27 cellular contexts compared by ENCODE assay signal in the genomic region with DNA sequence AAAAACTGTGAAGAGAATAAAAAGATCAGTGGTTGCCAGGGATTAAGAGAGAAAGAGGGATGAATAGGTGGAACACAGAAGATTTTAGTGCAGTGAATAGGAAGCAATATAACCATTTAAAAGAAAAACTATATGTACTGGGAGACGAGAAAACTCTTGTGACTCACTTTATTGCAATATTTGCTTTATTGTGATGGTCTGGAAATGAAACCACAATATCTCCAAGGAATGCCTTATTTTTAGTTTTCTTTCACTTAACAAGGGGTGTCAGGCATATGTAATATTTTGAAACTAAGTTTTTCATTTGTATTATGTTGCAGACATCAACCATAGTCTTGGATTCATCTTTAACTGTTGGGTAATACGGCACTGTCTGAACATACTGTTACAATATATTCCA.
DNase-seq lines count a peak whose midpoint lies in the region; ATAC-seq, FAIRE-seq and TF ChIP-seq lines count a peak whose summit lies in the region.
"Had no signal": no experiment of that assay in that cellular context is flagged by ENCODE, and none has a peak within 500 bp of the region (broad histone marks: within the 10 kb centered on the region; RNA-seq: fewer than 3 reads in every experiment).

No MANE protein-coding gene starts in this region.

- no peaks in the 10 kb centered on the region for H3K36me3 ChIP-seq in breast epithelium
- H3K36me3 ChIP-seq in bronchial epithelial cell (ENCODE audit: control insufficient read depth, insufficient read depth, low read length) = no peaks in the 10 kb centered on the region
- H3K36me3 ChIP-seq: Peyer's patch, SJCRH30 had no signal

- H3K4me3 Mint-ChIP-seq in MCF 10A (ENCODE audit: unreplicated experiment) = no peak overlapping the region
- H3K4me3 Mint-ChIP-seq in CD4-positive, alpha-beta T cell = no peak overlapping the region
- H3K4me3 Mint-ChIP-seq: CD8-positive, alpha-beta memory T cell had no signal

- intact Hi-C loops in MCF 10A (cut with micrococcal nuclease) = no loop called here
- intact Hi-C loops in breast epithelium (cut with DNase I; ENCODE audit: low total_unique reads) = no loop called here
- intact Hi-C loops in CD4-positive, alpha-beta T cell (cut with DNase I, micrococcal nuclease) = no loop called here

- BruUV-seq in MCF 10A (replicated peaks; lab: Mats Ljungman, UMichigan) = no TSS peak

- TF ChIP-seq CTCF in MCF 10A (IDR thresholded peaks at IDR 0.05; ENCODE audit: unreplicated experiment) = no peak
- TF ChIP-seq CTCF in breast epithelium (IDR thresholded peaks at IDR 0.05) = no peak
- no peak for TF ChIP-seq CTCF in bronchial epithelial cell (IDR thresholded peaks at IDR 0.05; ENCODE audit: insufficient read depth, low read length, severe bottlenecking)
- no peak for TF ChIP-seq CTCF in fibroblast of villous mesenchyme (IDR thresholded peaks at IDR 0.05; ENCODE audit: insufficient read depth, low read depth, low read length)
- no peak for TF ChIP-seq CTCF in CD4-positive, alpha-beta T cell (IDR thresholded peaks at IDR 0.05)
- no peak for TF ChIP-seq CTCF in coronary artery (IDR thresholded peaks at IDR 0.05)

- no peaks in the 10 kb centered on the region for H3K27me3 ChIP-seq in breast epithelium
- no peaks in the 10 kb centered on the region for H3K27me3 ChIP-seq in bronchial epithelial cell (ENCODE audit: control insufficient read depth, insufficient read depth, low read length)
- no peaks in the 10 kb centered on the region for H3K27me3 ChIP-seq in CD4-positive, alpha-beta T cell (ENCODE audit: control insufficient read depth, insufficient read depth, low read length)
- H3K27me3 ChIP-seq: Peyer's patch, SJCRH30 had no signal

- H3K9me3 Mint-ChIP-seq in MCF 10A (ENCODE audit: unreplicated experiment) = no peaks in the 10 kb centered on the region
- H3K9me3 Mint-ChIP-seq in CD4-positive, alpha-beta T cell = peaks cover 10% of the 10 kb centered on the region

- peaks cover 6% of the 10 kb centered on the region for H3K36me3 Mint-ChIP-seq in MCF 10A (ENCODE audit: insufficient read depth, unreplicated experiment)
- no peaks in the 10 kb centered on the region for H3K36me3 Mint-ChIP-seq in CD4-positive, alpha-beta T cell (ENCODE audit: low read depth)

- no peaks in the 10 kb centered on the region for H3K9me3 ChIP-seq in breast epithelium
- no peaks in the 10 kb centered on the region for H3K9me3 ChIP-seq in CD4-positive, alpha-beta T cell (ENCODE audit: control insufficient read depth, low read length)
- H3K9me3 ChIP-seq: Peyer's patch, SJCRH30 had no signal

- H3K27ac ChIP-seq in breast epithelium (no peak overlapping the region), coronary artery (no peak overlapping the region)
- H3K27ac ChIP-seq in CD4-positive, alpha-beta T cell (ENCODE audit: low read depth, low read length) = no peak overlapping the region
- H3K27ac ChIP-seq: 22Rv1, Peyer's patch, SJCRH30 had no signal

- TF ChIP-seq POLR2A in breast epithelium (IDR thresholded peaks at IDR 0.05) = no peak

- no peaks in the 10 kb centered on the region for H3K27me3 Mint-ChIP-seq in MCF 10A (ENCODE audit: insufficient read depth, unreplicated experiment)
- H3K27me3 Mint-ChIP-seq in CD4-positive, alpha-beta T cell = no peaks in the 10 kb centered on the region

- POLR2A ChIA-PET in MCF 10A (lab: Yijun Ruan, JAX) = interaction anchor here (0.8 kb wide), 1 partner anchor 15 kb away, joined by 3 read pairs; no protein-coding TSS in a partner anchor
- POLR2A ChIA-PET in CD4-positive, alpha-beta T cell (lab: Charles Lee) = no interaction called here

- H3K4me3 ChIP-seq in breast epithelium (no peak overlapping the region), bronchial epithelial cell (ENCODE audit: low read depth, low read length) (no peak overlapping the region), fibroblast of villous mesenchyme (ENCODE audit: low read depth, low read length) (no peak overlapping the region), coronary artery (no peak overlapping the region)
- H3K4me3 ChIP-seq: K562, Peyer's patch, SJCRH30 had no signal

- H3K4me1 ChIP-seq in breast epithelium = no peaks in the 10 kb centered on the region
- H3K4me1 ChIP-seq: Peyer's patch, SJCRH30 had no signal

- no peak for ATAC-seq in CD4-positive, alpha-beta T cell (ENCODE audit: poor library complexity)
- ATAC-seq: HepG2, K562 had no signal

- no peak for FAIRE-seq in bronchial epithelial cell (lab: Jason Lieb, UNC)
- FAIRE-seq: H54, HepG2, K562 had no signal

- peaks cover 6% of the 10 kb centered on the region for H3K4me1 Mint-ChIP-seq in MCF 10A (ENCODE audit: insufficient read depth, unreplicated experiment)
- no peaks in the 10 kb centered on the region for H3K4me1 Mint-ChIP-seq in CD4-positive, alpha-beta T cell (ENCODE audit: low read depth)
- H3K4me1 Mint-ChIP-seq: CD8-positive, alpha-beta memory T cell had no signal

- CTCF ChIA-PET in MCF 10A (lab: Yijun Ruan, JAX) = no interaction called here
- CTCF ChIA-PET in CD4-positive, alpha-beta T cell (lab: Charles Lee) = no interaction called here

- peak overlapping the region; percentile 18 for H3K27ac Mint-ChIP-seq in MCF 10A (ENCODE audit: low read depth, unreplicated experiment)
- H3K27ac Mint-ChIP-seq in CD4-positive, alpha-beta T cell = no peak overlapping the region
- H3K27ac Mint-ChIP-seq: CD8-positive, alpha-beta memory T cell had no signal

- peak; percentile 40 for DNase-seq in MCF 10A (ENCODE audit: unreplicated experiment)
- DNase-seq in breast epithelium (ENCODE audit: low spot score in 2 of 2) = no peak
- DNase-seq in bronchial epithelial cell (ENCODE audit: low read depth) = peak; percentile 23
- DNase-seq in fibroblast of villous mesenchyme (ENCODE audit: low read depth) = peak; percentile 6
- DNase-seq in stromal cell of bone marrow (ENCODE audit: low read depth) = peak; percentile 16
- DNase-seq in CD4-positive, alpha-beta T cell = no peak
- no peak for DNase-seq in coronary artery (ENCODE audit: low spot score)
- DNase-seq in medulla oblongata (ENCODE audit: extremely low spot score) = no peak
- DNase-seq: AML-193; C1 segment of cervical spinal cord; Calu3; CD8-positive, alpha-beta memory T cell; DMS153; EL; GF-D8; NCI-H1092; NCI-H1436; NCI-H1930; NCI-H226; NCI-H510A treated with DMSO at 0.1 percent for 48 hours; NCI-H748 treated with DMSO at 0.1 percent for 48 hours; Peyer's patch; SJCRH30 had no signal

Comparison
In these comparisons a context has a peak if more than half of its experiments do, and no peak if none do; other contexts are left out.
1. DNase-seq: peak in MCF 10A (single experiment), bronchial epithelial cell (single experiment), fibroblast of villous mesenchyme (single experiment) and stromal cell of bone marrow (single experiment); none in breast epithelium (0 of 2), CD4-positive, alpha-beta T cell (0 of 10), coronary artery (single experiment) and medulla oblongata (single experiment).